In the genomic region with DNA sequence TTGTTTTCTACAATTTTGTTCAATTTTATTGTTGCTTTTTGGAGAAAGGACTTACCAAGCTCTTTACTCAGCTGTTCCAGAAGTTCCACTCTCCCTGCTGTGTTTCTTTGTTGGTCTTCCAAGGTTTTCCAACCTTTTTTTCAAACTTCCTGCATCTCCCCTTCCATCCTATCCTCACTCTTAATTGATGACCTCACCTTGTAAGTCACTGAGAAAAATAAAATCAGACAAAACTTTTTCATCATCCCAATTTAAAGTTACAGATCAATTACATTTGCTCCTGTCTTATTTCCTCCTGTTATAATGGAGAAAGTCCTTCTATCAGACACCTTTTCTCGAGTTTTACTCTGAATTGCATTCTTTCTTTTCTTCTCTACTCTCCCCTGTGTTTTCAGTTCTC, we compare ENCODE assay signal across 1 cellular context.
TF ChIP-seq lines count a peak whose summit lies in the region.

No MANE protein-coding gene starts in this region.

TF ChIP-seq in HepG2, 621 proteins besides CTCF, POLR2A, EP300 and RAD21:
- TF ChIP-seq, protein P1, sequence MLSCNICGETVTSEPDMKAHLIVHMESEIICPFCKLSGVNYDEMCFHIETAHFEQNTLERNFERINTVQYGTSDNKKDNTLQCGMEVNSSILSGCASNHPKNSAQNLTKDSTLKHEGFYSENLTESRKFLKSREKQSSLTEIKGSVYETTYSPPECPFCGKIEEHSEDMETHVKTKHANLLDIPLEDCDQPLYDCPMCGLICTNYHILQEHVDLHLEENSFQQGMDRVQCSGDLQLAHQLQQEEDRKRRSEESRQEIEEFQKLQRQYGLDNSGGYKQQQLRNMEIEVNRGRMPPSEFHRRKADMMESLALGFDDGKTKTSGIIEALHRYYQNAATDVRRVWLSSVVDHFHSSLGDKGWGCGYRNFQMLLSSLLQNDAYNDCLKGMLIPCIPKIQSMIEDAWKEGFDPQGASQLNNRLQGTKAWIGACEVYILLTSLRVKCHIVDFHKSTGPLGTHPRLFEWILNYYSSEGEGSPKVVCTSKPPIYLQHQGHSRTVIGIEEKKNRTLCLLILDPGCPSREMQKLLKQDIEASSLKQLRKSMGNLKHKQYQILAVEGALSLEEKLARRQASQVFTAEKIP (CRISPR knock-in tag; IDR thresholded peaks at IDR 0.05; ENCODE audit: borderline replicate concordance), result no peak
- TF ChIP-seq ATF7 (IDR thresholded peaks at IDR 0.05) (peak; percentile 83), ATF7 (CRISPR knock-in tag; IDR thresholded peaks at IDR 0.05) (no peak), TAF15 (IDR thresholded peaks at IDR 0.05; ENCODE audit: low read depth, low read length, poor library complexity, severe bottlenecking) (no peak), NAIF1 (CRISPR knock-in tag; IDR thresholded peaks at IDR 0.05; ENCODE audit: borderline replicate concordance) (no peak), NR2C2 (CRISPR knock-in tag; IDR thresholded peaks at IDR 0.05; ENCODE audit: borderline replicate concordance) (no peak)
